In genomic region chr16:28283798-28284577, GRCh38 we compare ENCODE assay signal across 20 cellular contexts. TPM values are rescaled to one million over a fixed set of nuclear protein-coding genes. Genes with fewer than 3 reads are reported as not detected.
A peak's percentile ranks its signal among the peaks of the same experiment; 100 is the strongest.
DNase-seq lines count a peak whose midpoint lies in the region; ATAC-seq, FAIRE-seq and TF ChIP-seq lines count a peak whose summit lies in the region.
"Had no signal": no experiment of that assay in that cellular context is flagged by ENCODE, and none has a peak within 500 bp of the region (broad histone marks: within the 10 kb centered on the region; RNA-seq: fewer than 3 reads in every experiment).

No MANE protein-coding gene starts in this region.

- BruUV-seq in K562 (replicated peaks; lab: Mats Ljungman, UMichigan): no TSS peak

- FAIRE-seq in K562 (lab: Jason Lieb, UNC): no peak
- FAIRE-seq: A204.1, D721Med, GM19239 had no signal

- H2AFZ ChIP-seq in K562 (ENCODE audit: low read depth, low read length): no peak overlapping the region

- intact Hi-C loops in K562 (cut with micrococcal nuclease): no loop called here
- intact Hi-C loops in activated CD4-positive, alpha-beta memory T cell treated with anti-CD3 and anti-CD28 coated beads for 36 hours (cut with micrococcal nuclease): no loop called here

- TF ChIP-seq RAD21 in K562 (CRISPR knock-in tag; conservative IDR thresholded peaks at IDR 0.05 in 1 of 2, IDR thresholded peaks at IDR 0.05 in 1 of 2): no peak

- no peaks in the 10 kb centered on the region for H3K9me3 ChIP-seq in K562 (replicated peaks; ENCODE audit: control insufficient read depth, insufficient read depth, low read depth, low read length)

- no peaks in the 10 kb centered on the region for H3K27me3 Mint-ChIP-seq in stimulated activated naive CD8-positive, alpha-beta T cell treated with anti-CD3 and anti-CD28 coated beads, Interleukin-15, amount 100 ng/mL, for 72 hours
- peaks cover 3% of the 10 kb centered on the region for H3K27me3 Mint-ChIP-seq in nephron (ENCODE audit: low read depth)
- H3K27me3 Mint-ChIP-seq in activated CD4-positive, alpha-beta memory T cell treated with anti-CD3 and anti-CD28 coated beads for 36 hours: no peaks in the 10 kb centered on the region

- H4K20me1 ChIP-seq in K562 (replicated peaks; ENCODE audit: control insufficient read depth, insufficient read depth, low read length): no peaks in the 10 kb centered on the region; the same call in 1 of the 2 replicates

- no peaks in the 10 kb centered on the region for H3K9me1 ChIP-seq in K562 (ENCODE audit: control insufficient read depth, insufficient read depth, low read length)

- H3K27ac ChIP-seq in K562 (ENCODE audit: extremely low read depth, low read depth, low read length): no peak overlapping the region

- no peak for DNase-seq in stimulated activated naive CD8-positive, alpha-beta T cell treated with anti-CD3 and anti-CD28 coated beads, Interleukin-15, Interleukin-2, amounts not matched to agents 100 U/mL and 50 U/mL, for 24 hours
- no peak for DNase-seq in stimulated activated naive CD8-positive, alpha-beta T cell treated with anti-CD3 and anti-CD28 coated beads, Interleukin-15, amount 100 ng/mL, for 72 hours
- DNase-seq in K562 (ENCODE audit: extremely low read depth in 1 of 4, low spot score in 3 of 4): no peak
- no peak for DNase-seq in KBM-7
- DNase-seq in activated CD4-positive, alpha-beta memory T cell treated with anti-CD3 and anti-CD28 coated beads for 36 hours: no peak
- no peak for DNase-seq in D341Med (ENCODE audit: low spot score)
- DNase-seq in iPS-NIHi7 (ENCODE audit: extremely low spot score): no peak
- DNase-seq: DMS79 treated with DMSO at 0.1 percent for 48 hours, GDM1, GOT3, Kasumi-1, NCI-H1436, NCI-H2029 treated with DMSO at 0.1 percent for 48 hours, NCI-H510A treated with DMSO at 0.1 percent for 48 hours, SIG-M5 had no signal

- no peak overlapping the region for H3K4me3 Mint-ChIP-seq in stimulated activated naive CD8-positive, alpha-beta T cell treated with anti-CD3 and anti-CD28 coated beads, Interleukin-15, amount 100 ng/mL, for 72 hours
- H3K4me3 Mint-ChIP-seq in nephron: no peak overlapping the region
- H3K4me3 Mint-ChIP-seq in activated CD4-positive, alpha-beta memory T cell treated with anti-CD3 and anti-CD28 coated beads for 36 hours: no peak overlapping the region

- POLR2A ChIA-PET in K562 (lab: Yijun Ruan, JAX): interaction anchor here (0.5 kb wide), 1 partner anchor 11 kb away, joined by 3 read pairs; no protein-coding TSS in a partner anchor
- POLR2A ChIA-PET in activated CD4-positive, alpha-beta memory T cell treated with anti-CD3 and anti-CD28 coated beads for 36 hours (lab: Charles Lee): no interaction called here

- peaks cover 28% of the 10 kb centered on the region for H3K4me1 Mint-ChIP-seq in stimulated activated naive CD8-positive, alpha-beta T cell treated with anti-CD3 and anti-CD28 coated beads, Interleukin-15, amount 100 ng/mL, for 72 hours
- H3K4me1 Mint-ChIP-seq in nephron: peaks cover 20% of the 10 kb centered on the region
- H3K4me1 Mint-ChIP-seq in activated CD4-positive, alpha-beta memory T cell treated with anti-CD3 and anti-CD28 coated beads for 36 hours (ENCODE audit: low read depth): peaks cover 8% of the 10 kb centered on the region

- H3K79me2 ChIP-seq in K562 (ENCODE audit: control insufficient read depth, insufficient read depth, low read length): no peaks in the 10 kb centered on the region

- CTCF ChIA-PET in K562 (lab: Yijun Ruan, JAX; ENCODE audit: low intra/inter-chr PET ratio): no interaction called here
- CTCF ChIA-PET in activated CD4-positive, alpha-beta memory T cell treated with anti-CD3 and anti-CD28 coated beads for 36 hours (lab: Charles Lee): interaction anchor here (0.9 to 10.1 kb wide), 2 partner anchors 7 to 31 kb away, joined by 3 to 251 read pairs; no protein-coding TSS in a partner anchor

- H3K36me3 ChIP-seq in K562 (ENCODE audit: control insufficient read depth, insufficient read depth, low read length): no peaks in the 10 kb centered on the region

- no peak overlapping the region for H3K4me3 ChIP-seq in K562

- no peak for TF ChIP-seq CTCF in K562 (IDR thresholded peaks at IDR 0.05 in 2 of 3, conservative IDR thresholded peaks at IDR 0.05 in 1 of 3; ENCODE audit: insufficient read depth in 2 of 3, low read depth in 1 of 3, low read length in 3 of 3)
- no peak for TF ChIP-seq CTCF in nephron (IDR thresholded peaks at IDR 0.05; ENCODE audit: unreplicated experiment in 3 of 3)

- peak overlapping the region in 1 of 2 donors; percentile 31 for H3K27ac Mint-ChIP-seq in stimulated activated naive CD8-positive, alpha-beta T cell treated with anti-CD3 and anti-CD28 coated beads, Interleukin-15, amount 100 ng/mL, for 72 hours
- peak overlapping the region in 2 of 3 experiments; percentile 11 to 67 for H3K27ac Mint-ChIP-seq in nephron
- no peak overlapping the region for H3K27ac Mint-ChIP-seq in activated CD4-positive, alpha-beta memory T cell treated with anti-CD3 and anti-CD28 coated beads for 36 hours

- H3K9ac ChIP-seq in K562 (ENCODE audit: insufficient read depth in 1 of 2, low read depth in 2 of 2, low read length in 2 of 2): no peak overlapping the region

- TF ChIP-seq EP300 in K562 (IDR thresholded peaks at IDR 0.05; ENCODE audit: low read length): no peak

- H3K4me2 ChIP-seq in K562 (ENCODE audit: insufficient read depth, low read length): no peak overlapping the region

- H3K27me3 ChIP-seq in K562 (ENCODE audit: control insufficient read depth in 2 of 2, insufficient read depth in 2 of 2, low read length in 2 of 2): peaks cover 16 to 56% of the 10 kb centered on the region in 2 experiments; a peak in 4 of 5 replicates

- H3K4me1 ChIP-seq in K562 (replicated peaks in 1 of 2; ENCODE audit: control insufficient read depth in 2 of 2, insufficient read depth in 2 of 2, low read length in 2 of 2): peaks cover 0 to 3% of the 10 kb centered on the region in 2 experiments; a peak in 1 of 5 replicates

- WGBS in K562 (ENCODE audit: insufficient coverage, low coverage, missing lambda C conversion rate): 8% methylated on average over 14 of the region's 15 CpGs

- no peaks in the 10 kb centered on the region for H3K9me3 Mint-ChIP-seq in stimulated activated naive CD8-positive, alpha-beta T cell treated with anti-CD3 and anti-CD28 coated beads, Interleukin-15, amount 100 ng/mL, for 72 hours
- no peaks in the 10 kb centered on the region for H3K9me3 Mint-ChIP-seq in nephron
- no peaks in the 10 kb centered on the region for H3K9me3 Mint-ChIP-seq in activated CD4-positive, alpha-beta memory T cell treated with anti-CD3 and anti-CD28 coated beads for 36 hours

- in situ Hi-C loops in K562 (cut with MboI): no loop called here
- in situ Hi-C loops in KBM-7 (cut with MboI; ENCODE audit: low pct_unique_long_range_greater_than_20kb, low sequenced_read_pairs): no loop called here

- H3K36me3 Mint-ChIP-seq in nephron (ENCODE audit: low read depth): no peaks in the 10 kb centered on the region
- H3K36me3 Mint-ChIP-seq in activated CD4-positive, alpha-beta memory T cell treated with anti-CD3 and anti-CD28 coated beads for 36 hours: no peaks in the 10 kb centered on the region

- peak; percentile 20 for ATAC-seq in stimulated activated naive CD8-positive, alpha-beta T cell treated with anti-CD3 and anti-CD28 coated beads, Interleukin-15, Interleukin-2, amounts not matched to agents 100 U/mL and 50 U/mL, for 24 hours
- no peak for ATAC-seq in stimulated activated naive CD8-positive, alpha-beta T cell treated with anti-CD3 and anti-CD28 coated beads, Interleukin-15, amount 100 ng/mL, for 72 hours
- no peak for ATAC-seq in K562

- TF ChIP-seq POLR2A in K562 (conservative IDR thresholded peaks at IDR 0.05): no peak

TF ChIP-seq in K562, 482 proteins besides CTCF, POLR2A, EP300 and RAD21:
- peak; percentile 18; the same call in 1 of the 2 replicates for TF ChIP-seq PKNOX1 (IDR thresholded peaks at IDR 0.05)
- TF ChIP-seq TSC22D4 (tag; IDR thresholded peaks at IDR 0.05): no peak

RNA-seq across cellular contexts. Expression of gene SBK1, which starts 8.3 kb away (rescaled TPM):
- total RNA-seq in K562 (2011; cell fraction: chromatin; rRNA removed; ENCODE audit: low replicate concordance): not detected in 2 replicates
- not detected in 2 replicates for total RNA-seq in K562 (2011; cell fraction: nucleolus; rRNA removed)
- not detected in 2 replicates for total RNA-seq in K562 (2011; cell fraction: nucleoplasm; rRNA removed)
- 0.04 TPM in 1 of 2 replicates, not detected in the other for total RNA-seq in K562 (2014; rRNA removed)
- not detected in 2 replicates for total RNA-seq in K562 (2014; rRNA removed; fragmentation: Illumina TruSeq; extraction: Trizol)
- total RNA-seq in K562 (2015; rRNA removed; fragmentation: Illumina TruSeq; extraction: Trizol): not detected in 2 replicates
- total RNA-seq in K562 (2021): 0.07 TPM in 1 of 2 replicates, not detected in the other
- not detected in 2 replicates for polyA plus RNA-seq in K562 (2011; rRNA removed)
- 0.01 TPM in 1 of 2 replicates, not detected in the other for polyA plus RNA-seq in K562 (2011; cell fraction: cytosol; rRNA removed)
- polyA plus RNA-seq in K562 (2011; cell fraction: nucleus; rRNA removed): 0.03 TPM in 1 of 2 replicates, not detected in the other
- 0.04 TPM in 2 replicates for polyA plus RNA-seq in K562 (2012)
- 0.03 TPM in 1 of 2 replicates, not detected in the other for polyA plus RNA-seq in K562 (2014; fragmentation: Illumina TruSeq; extraction: Trizol)
- not detected for polyA plus RNA-seq in K562 (2014; fragmentation: Nextera tagmentation; extraction: Ambion mirVana)
- polyA plus RNA-seq in K562 (2014; rRNA removed): 0.01 and 0.03 TPM in 2 replicates
- polyA minus RNA-seq in K562 (2011; rRNA and poly(A)+ RNA removed): not detected in 2 replicates
- not detected in 2 replicates for polyA minus RNA-seq in K562 (2011; cell fraction: cytosol; rRNA and poly(A)+ RNA removed)
- polyA minus RNA-seq in K562 (2011; cell fraction: nucleus; rRNA and poly(A)+ RNA removed): not detected in 2 replicates
- 1 to 10 TPM; 2.9 to 3.8 TPM for total RNA-seq in activated CD4-positive, alpha-beta memory T cell treated with anti-CD3 and anti-CD28 coated beads for 36 hours
- total RNA-seq: RPMI7951 had no signal
